ENCODE assay signal across 16 cellular contexts in genomic region chr15:98043160-98044059, GRCh38.
"Had no signal": no experiment of that assay in that cellular context is flagged by ENCODE, and none has a peak within 500 bp of the region (broad histone marks: within the 10 kb centered on the region; RNA-seq: fewer than 3 reads in every experiment).

No MANE protein-coding gene starts in this region.

- H3K27ac ChIP-seq: gastroesophageal sphincter, lower lobe of right lung had no signal

- FAIRE-seq: kidney, TTC549 had no signal

- H3K27me3 ChIP-seq: gastroesophageal sphincter had no signal

- H3K36me3 Mint-ChIP-seq: brain; naive thymus-derived CD4-positive, alpha-beta T cell had no signal

- H3K27ac Mint-ChIP-seq: naive thymus-derived CD4-positive, alpha-beta T cell; stimulated activated naive CD8-positive, alpha-beta T cell treated with anti-CD3 and anti-CD28 coated beads, Interleukin-15, amount 100 ng/mL, for 72 hours had no signal

- H3K27me3 Mint-ChIP-seq: central memory CD8-positive, alpha-beta T cell had no signal

- H3K9me3 Mint-ChIP-seq: stimulated activated naive CD8-positive, alpha-beta T cell treated with anti-CD3 and anti-CD28 coated beads, Interleukin-15, amount 100 ng/mL, for 72 hours had no signal

- ATAC-seq: gastroesophageal sphincter; naive thymus-derived CD4-positive, alpha-beta T cell; stimulated activated naive CD8-positive, alpha-beta T cell treated with anti-CD3 and anti-CD28 coated beads, Interleukin-15, amount 100 ng/mL, for 72 hours had no signal

- DNase-seq: activated CD4-positive, alpha-beta T cell treated with anti-CD3 and anti-CD28 coated beads, Interleukin-2, amount 50 U/mL, for 1 hour; activated CD4-positive, CD25-positive, alpha-beta regulatory T cell; activated naive CD4-positive, alpha-beta T cell treated with anti-CD3 and anti-CD28 coated beads, Interleukin-2, amount 50 U/mL, for 16 hours; activated T-cell treated with anti-CD3 and anti-CD28 coated beads, Interleukin-2, amount 50 U/mL, for 1 hour; effector memory CD4-positive, alpha-beta T cell; kidney; lower lobe of right lung; naive thymus-derived CD4-positive, alpha-beta T cell; occipital lobe; stimulated activated CD4-positive, alpha-beta T cell treated with anti-CD3 and anti-CD28 coated beads, Interleukin-4, amount 100 ng/mL, for 4 hours; stimulated activated naive CD8-positive, alpha-beta T cell treated with anti-CD3 and anti-CD28 coated beads, Interleukin-15, amount 100 ng/mL, for 72 hours; T-helper 2 cell had no signal

- H3K4me3 Mint-ChIP-seq: brain; central memory CD8-positive, alpha-beta T cell; naive thymus-derived CD4-positive, alpha-beta T cell; stimulated activated naive CD8-positive, alpha-beta T cell treated with anti-CD3 and anti-CD28 coated beads, Interleukin-15, amount 100 ng/mL, for 72 hours had no signal

- H3K9me3 ChIP-seq: gastroesophageal sphincter, lower lobe of right lung had no signal

- H3K4me1 Mint-ChIP-seq: central memory CD8-positive, alpha-beta T cell; naive thymus-derived CD4-positive, alpha-beta T cell; stimulated activated naive CD8-positive, alpha-beta T cell treated with anti-CD3 and anti-CD28 coated beads, Interleukin-15, amount 100 ng/mL, for 72 hours had no signal

- H3K4me3 ChIP-seq: gastroesophageal sphincter, lower lobe of right lung had no signal

- H3K4me1 ChIP-seq: gastroesophageal sphincter, lower lobe of right lung had no signal

- H3K36me3 ChIP-seq: gastroesophageal sphincter, lower lobe of right lung had no signal
